ENCODE assay signal across 16 cellular contexts in genomic region chr2:192126426-192126825, GRCh38.
DNase-seq lines count a peak whose midpoint lies in the region; FAIRE-seq and TF ChIP-seq lines count a peak whose summit lies in the region.
"Had no signal": no experiment of that assay in that cellular context is flagged by ENCODE, and none has a peak within 500 bp of the region (broad histone marks: within the 10 kb centered on the region; RNA-seq: fewer than 3 reads in every experiment).

No MANE protein-coding gene starts in this region.

- no peaks in the 10 kb centered on the region for H3K36me3 Mint-ChIP-seq in astrocyte (ENCODE audit: low read depth, unreplicated experiment)

- H3K4me3 ChIP-seq in astrocyte (ENCODE audit: insufficient read depth, low read depth, low read length) = no peak overlapping the region
- H3K4me3 ChIP-seq in keratinocyte (ENCODE audit: control insufficient read depth in 2 of 3, extremely low read depth in 1 of 3, insufficient read depth in 2 of 3, low read depth in 1 of 3, low read length in 3 of 3) = no peak overlapping the region
- H3K4me3 ChIP-seq in subcutaneous abdominal adipose tissue (ENCODE audit: low read depth in 1 of 5, low read length in 5 of 5) = no peak overlapping the region
- no peak overlapping the region for H3K4me3 ChIP-seq in uterus
- H3K4me3 ChIP-seq: GM12878, Peyer's patch had no signal

- no peaks in the 10 kb centered on the region for H3K9me1 ChIP-seq in keratinocyte (ENCODE audit: control insufficient read depth, extremely low read depth, insufficient read depth, low read length)

- H3K27me3 Mint-ChIP-seq in astrocyte (ENCODE audit: low read depth, unreplicated experiment) = peaks cover 3% of the 10 kb centered on the region

- no peak overlapping the region for H2AFZ ChIP-seq in astrocyte (ENCODE audit: low read depth, low read length)
- H2AFZ ChIP-seq in keratinocyte (ENCODE audit: control insufficient read depth, low read length) = no peak overlapping the region

- TF ChIP-seq POLR2A in H54 (IDR thresholded peaks at IDR 0.05; ENCODE audit: low read depth, low read length) (no peak), uterus (IDR thresholded peaks at IDR 0.05) (no peak)

- H3K9ac ChIP-seq in astrocyte (ENCODE audit: low read length) = no peak overlapping the region
- no peak overlapping the region for H3K9ac ChIP-seq in keratinocyte (ENCODE audit: control insufficient read depth, extremely low read depth, insufficient read depth, low read length)
- no peak overlapping the region for H3K9ac ChIP-seq in subcutaneous abdominal adipose tissue (ENCODE audit: low read length in 5 of 5)
- H3K9ac ChIP-seq: SK-N-SH had no signal

- H3K4me1 Mint-ChIP-seq in astrocyte (ENCODE audit: low read depth, unreplicated experiment) = peaks cover 23% of the 10 kb centered on the region

- no peaks in the 10 kb centered on the region for H3K27me3 ChIP-seq in astrocyte (ENCODE audit: insufficient read depth, low read length)
- no peaks in the 10 kb centered on the region for H3K27me3 ChIP-seq in keratinocyte (ENCODE audit: control insufficient read depth, extremely low read depth, insufficient read depth, low read length)
- no peaks in the 10 kb centered on the region for H3K27me3 ChIP-seq in subcutaneous abdominal adipose tissue (ENCODE audit: control insufficient read depth in 5 of 5, insufficient read depth in 4 of 5, low read length in 5 of 5)
- H3K27me3 ChIP-seq in uterus = no peaks in the 10 kb centered on the region
- H3K27me3 ChIP-seq: BE2C, Peyer's patch had no signal

- TF ChIP-seq CTCF in astrocyte (IDR thresholded peaks at IDR 0.05; ENCODE audit: insufficient read depth, low read depth, low read length) (no peak), keratinocyte (optimal IDR thresholded peaks at IDR 0.05 in 1 of 3, IDR thresholded peaks at IDR 0.05 in 1 of 3, conservative IDR thresholded peaks at IDR 0.05 in 1 of 3; ENCODE audit: extremely low read depth in 1 of 3, insufficient read depth in 2 of 3, low read length in 3 of 3) (no peak), uterus (IDR thresholded peaks at IDR 0.05) (no peak)

- peak; percentile 11 for FAIRE-seq in H54 (lab: Jason Lieb, UNC)
- FAIRE-seq in astrocyte (lab: Jason Lieb, UNC) = peak; percentile 55
- FAIRE-seq in keratinocyte (lab: Jason Lieb, UNC) = peak; percentile 77
- FAIRE-seq: G401.6, GM12878 had no signal

- H3K4me3 Mint-ChIP-seq in astrocyte (ENCODE audit: unreplicated experiment) = no peak overlapping the region
- H3K4me3 Mint-ChIP-seq: CD4-positive, alpha-beta T cell had no signal

- intact Hi-C loops in uterus (cut with DNase I; ENCODE audit: low total_unique reads) = no loop called here

- no peaks in the 10 kb centered on the region for H3K79me2 ChIP-seq in astrocyte (ENCODE audit: insufficient read depth, low read length)
- H3K79me2 ChIP-seq in keratinocyte (ENCODE audit: control insufficient read depth, insufficient read depth, low read length) = no peaks in the 10 kb centered on the region

- H3K4me2 ChIP-seq in astrocyte (ENCODE audit: low read length) (no peak overlapping the region), keratinocyte (ENCODE audit: control insufficient read depth, extremely low read depth, insufficient read depth, low read depth, low read length) (peak overlapping the region; percentile 19)
- H3K4me2 ChIP-seq: SK-N-SH had no signal

- dilution Hi-C loops in keratinocyte (cut with MboI; ENCODE audit: extremely low pct_ligation_motif_present, low sequenced_read_pairs) = no loop called here

- no peaks in the 10 kb centered on the region for H3K9me3 ChIP-seq in astrocyte (ENCODE audit: insufficient read depth, low read depth, low read length)
- H3K9me3 ChIP-seq in keratinocyte (ENCODE audit: control insufficient read depth, low read depth, low read length) = no peaks in the 10 kb centered on the region
- peaks cover 0 to 2% (median 0%) of the 10 kb centered on the region in 5 donors for H3K9me3 ChIP-seq in subcutaneous abdominal adipose tissue (ENCODE audit: control insufficient read depth in 5 of 5, low read length in 5 of 5)
- no peaks in the 10 kb centered on the region for H3K9me3 ChIP-seq in uterus
- H3K9me3 ChIP-seq: BE2C, Peyer's patch, SK-N-SH had no signal

- H3K9me3 Mint-ChIP-seq in astrocyte (ENCODE audit: unreplicated experiment) = no peaks in the 10 kb centered on the region
- H3K9me3 Mint-ChIP-seq: CD4-positive, alpha-beta T cell had no signal

- H4K20me1 ChIP-seq in astrocyte (ENCODE audit: insufficient read depth, low read length) = no peaks in the 10 kb centered on the region
- no peaks in the 10 kb centered on the region for H4K20me1 ChIP-seq in keratinocyte (ENCODE audit: control insufficient read depth, extremely low read depth, insufficient read depth, low read length)

- no peak overlapping the region for H3K27ac ChIP-seq in astrocyte (ENCODE audit: low read depth, low read length)
- no peak overlapping the region for H3K27ac ChIP-seq in keratinocyte (ENCODE audit: control insufficient read depth, insufficient read depth, low read length)
- H3K27ac ChIP-seq in subcutaneous abdominal adipose tissue (ENCODE audit: low read depth, low read length) = peak overlapping the region; percentile 84
- H3K27ac ChIP-seq in uterus = no peak overlapping the region
- H3K27ac ChIP-seq: Peyer's patch had no signal

- no peak for DNase-seq in H54 (ENCODE audit: insufficient read length, low spot score)
- no peak for DNase-seq in astrocyte (ENCODE audit: low read depth)
- no peak for DNase-seq in keratinocyte (ENCODE audit: low read depth, low spot score)
- DNase-seq in islet precursor cell = no peak
- DNase-seq in uterus = no peak
- no peak for DNase-seq in NCI-H1105 treated with DMSO at 0.1 percent for 48 hours (lab: John Stamatoyannopoulos, UW)
- DNase-seq: BE2C; CD4-positive, alpha-beta T cell; KBM-7; NCI-H1436 treated with DMSO at 0.1 percent for 48 hours; NCI-H2081 treated with DMSO at 0.1 percent for 48 hours; Peyer's patch; SK-N-SH had no signal

- no peak overlapping the region for H3K27ac Mint-ChIP-seq in astrocyte (ENCODE audit: unreplicated experiment)
- H3K27ac Mint-ChIP-seq: CD4-positive, alpha-beta T cell had no signal

- no peaks in the 10 kb centered on the region for H3K4me1 ChIP-seq in astrocyte (ENCODE audit: insufficient read depth, low read length)
- H3K4me1 ChIP-seq in keratinocyte (ENCODE audit: control insufficient read depth, extremely low read depth, insufficient read depth, low read length) = peaks cover 8% of the 10 kb centered on the region
- H3K4me1 ChIP-seq in subcutaneous abdominal adipose tissue (ENCODE audit: control insufficient read depth in 5 of 5, insufficient read depth in 5 of 5, low read length in 5 of 5) = peaks cover 0 to 55% (median 33%) of the 10 kb centered on the region in 5 donors
- H3K4me1 ChIP-seq in uterus = no peaks in the 10 kb centered on the region
- H3K4me1 ChIP-seq: Peyer's patch had no signal

- no peaks in the 10 kb centered on the region for H3K36me3 ChIP-seq in astrocyte (ENCODE audit: insufficient read depth, low read length)
- no peaks in the 10 kb centered on the region for H3K36me3 ChIP-seq in keratinocyte (ENCODE audit: control insufficient read depth in 2 of 2, extremely low read depth in 1 of 2, insufficient read depth in 2 of 2, low read length in 2 of 2)
- H3K36me3 ChIP-seq in subcutaneous abdominal adipose tissue (ENCODE audit: control insufficient read depth in 5 of 5, insufficient read depth in 5 of 5, low read length in 5 of 5) = no peaks in the 10 kb centered on the region
- H3K36me3 ChIP-seq in uterus = no peaks in the 10 kb centered on the region
- H3K36me3 ChIP-seq: BE2C, Peyer's patch had no signal
